ENCODE assay signal across 1 cellular context in genomic region chr16:28491080-28491969, GRCh38.
TF ChIP-seq lines count a peak whose summit lies in the region.

No MANE protein-coding gene starts in this region.

TF ChIP-seq in HepG2, 621 proteins besides CTCF, POLR2A, EP300 and RAD21 (continued from another document):
- TF ChIP-seq ZNF407 (CRISPR knock-in tag; IDR thresholded peaks at IDR 0.05; ENCODE audit: not compliant biosample characterization) (peak; percentile 5), MED13 (CRISPR knock-in tag; IDR thresholded peaks at IDR 0.05) (no peak), AHR (CRISPR knock-in tag; IDR thresholded peaks at IDR 0.05) (no peak; the same call in 1 of the 2 replicates), TMF1 (CRISPR knock-in tag; IDR thresholded peaks at IDR 0.05; ENCODE audit: low read depth) (no peak; the same call in 1 of the 2 replicates), ZNF790 (CRISPR knock-in tag; IDR thresholded peaks at IDR 0.05; ENCODE audit: borderline replicate concordance) (peak; percentile 93; the same call in 1 of the 2 replicates), SRF (IDR thresholded peaks at IDR 0.05; ENCODE audit: low read depth, low read length) (no peak), TOPORS (CRISPR knock-in tag; IDR thresholded peaks at IDR 0.05) (no peak), ZNF766 (CRISPR knock-in tag; IDR thresholded peaks at IDR 0.05; ENCODE audit: borderline replicate concordance) (no peak), PITX1 (CRISPR knock-in tag; IDR thresholded peaks at IDR 0.05) (peak; percentile 44; the same call in 1 of the 2 replicates), SMAD1 (CRISPR knock-in tag; IDR thresholded peaks at IDR 0.05; ENCODE audit: borderline replicate concordance, low read depth) (no peak), IRF9 (CRISPR knock-in tag; IDR thresholded peaks at IDR 0.05; ENCODE audit: borderline replicate concordance) (peak; percentile 62; the same call in 1 of the 2 replicates), EEA1 (CRISPR knock-in tag; IDR thresholded peaks at IDR 0.05; ENCODE audit: borderline replicate concordance) (peak; percentile 31; the same call in 1 of the 2 replicates), ZNF841 (CRISPR knock-in tag; IDR thresholded peaks at IDR 0.05; ENCODE audit: borderline replicate concordance) (no peak)
TF ChIP-seq in HepG2: peak in this region for 105.
